ENCODE assay signal across 5 cellular contexts in the genomic region with DNA sequence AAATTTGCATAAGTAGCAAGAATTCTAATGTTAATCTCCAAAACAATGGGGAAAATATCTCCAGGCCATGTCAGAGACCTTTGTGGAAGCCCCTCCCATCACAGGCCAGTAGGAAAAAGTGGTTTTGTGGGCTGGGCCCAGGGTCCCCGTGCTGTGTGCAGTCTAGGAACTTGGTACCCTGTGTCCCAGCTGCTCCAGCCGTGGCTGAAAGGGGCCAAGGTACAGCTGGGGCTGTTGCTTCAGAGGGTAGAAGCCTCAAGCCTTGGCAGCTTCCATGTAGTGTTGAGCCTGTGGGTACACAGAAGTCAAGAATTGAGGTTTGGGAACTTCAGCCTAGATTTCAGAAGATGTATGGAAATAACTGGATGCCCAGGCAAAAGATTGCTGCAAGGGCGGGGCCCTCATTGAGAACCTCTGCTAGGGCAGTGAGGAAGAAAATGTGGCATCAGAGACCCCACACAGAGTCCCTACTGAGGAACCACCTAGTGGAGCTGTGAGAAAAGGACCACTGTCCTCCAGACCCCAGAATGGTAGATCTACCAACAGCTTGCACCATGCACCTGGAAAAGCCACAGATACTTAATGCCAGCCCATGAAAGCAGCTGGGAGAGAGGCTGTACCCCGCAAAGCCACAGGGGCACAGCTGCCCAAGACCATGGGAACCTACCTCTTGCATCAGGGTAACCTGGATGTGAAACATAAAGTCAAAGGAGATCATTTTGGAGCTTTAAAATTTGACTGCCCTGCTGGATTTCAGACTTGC. TPM values are rescaled to one million over a fixed set of nuclear protein-coding genes. Genes with fewer than 3 reads are reported as not detected.
"Had no signal": no experiment of that assay in that cellular context is flagged by ENCODE, and none has a peak within 500 bp of the region (broad histone marks: within the 10 kb centered on the region; RNA-seq: fewer than 3 reads in every experiment).

No MANE protein-coding gene starts in this region.

RNA-seq across cellular contexts. Expression of a gene that starts 51.0 kb away (rescaled TPM):
- total RNA-seq: activated CD4-positive, alpha-beta T cell treated with anti-CD3 and anti-CD28 coated beads, Interleukin-2, amount 10 ng/mL, durations not matched to agents 24 days and 14 days; activated CD8-positive, alpha-beta memory T cell treated with anti-CD3 and anti-CD28 coated beads for 36 hours; activated naive CD8-positive, alpha-beta T cell treated with anti-CD3 and anti-CD28 coated beads for 36 hours; activated T-helper 1 cell treated with anti-CD3 and anti-CD28 coated beads, Interleukin-12 subunit alpha, Interleukin-12 subunit beta, Interleukin-2, Interleukin-4 antibody, amounts not matched to agents 30 ng/mL and 10 ng/mL and 1 ng/mL, durations not matched to agents 14 hours and 24 hours and 36 hours; ascending aorta had no signal
